9 cellular contexts compared by ENCODE assay signal in genomic region chr6:136551103-136551502, GRCh38. TPM values are rescaled to one million over a fixed set of nuclear protein-coding genes. Genes with fewer than 3 reads are reported as not detected.
A peak's percentile ranks its signal among the peaks of the same experiment; 100 is the strongest.
DNase-seq lines count a peak whose midpoint lies in the region; ATAC-seq and TF ChIP-seq lines count a peak whose summit lies in the region.
"Had no signal": no experiment of that assay in that cellular context is flagged by ENCODE, and none has a peak within 500 bp of the region (broad histone marks: within the 10 kb centered on the region; RNA-seq: fewer than 3 reads in every experiment).

No MANE protein-coding gene starts in this region.

- H3K9me3 ChIP-seq in CD4-positive, CD25-positive, alpha-beta regulatory T cell (ENCODE audit: control insufficient read depth in 2 of 2, low read length in 2 of 2) = no peaks in the 10 kb centered on the region
- no peaks in the 10 kb centered on the region for H3K9me3 ChIP-seq in neuronal stem cell (replicated peaks in 1 of 2; ENCODE audit: control insufficient read depth in 2 of 2, insufficient read depth in 1 of 2, low read depth in 1 of 2, low read length in 2 of 2)

- intact Hi-C loops in dorsolateral prefrontal cortex (cut with DNase I) = loop anchor here (5.0 to 10.0 kb wide), 4 partner anchors 214 to 296 kb away; partner anchors contain the start of genes BCLAF1 (in 1 of the 2) and MTFR2 (in 1 of the 2)

- peak overlapping the region in 1 of 3 donors; percentile 26 for H3K27ac Mint-ChIP-seq in CD4-positive, CD25-positive, alpha-beta regulatory T cell
- peak overlapping the region in 2 of 3 donors; percentile 56 to 58 for H3K27ac Mint-ChIP-seq in IgD-negative memory B cell
- H3K27ac Mint-ChIP-seq in natural killer cell treated with Interleukin-12 subunit alpha and Interleukin-12 subunit beta and Interleukin-15 and Interleukin-18, amount 100 ng/mL, for 72 hours = no peak overlapping the region

- H3K79me1 ChIP-seq in neuronal stem cell (ENCODE audit: low read depth, low read length) = no peaks in the 10 kb centered on the region

- H4K8ac ChIP-seq in neuronal stem cell (ENCODE audit: low read depth, low read length) = no peak overlapping the region

- no peak overlapping the region for H2BK12ac ChIP-seq in neuronal stem cell (ENCODE audit: low read length)

- no peak overlapping the region for H3K9ac ChIP-seq in neuronal stem cell (ENCODE audit: low read depth, low read length, poor library complexity)

- peaks cover 13% of the 10 kb centered on the region for H3K4me1 ChIP-seq in CD4-positive, CD25-positive, alpha-beta regulatory T cell (ENCODE audit: control insufficient read depth, insufficient read depth, low read length, poor library complexity, severe bottlenecking)
- peaks cover 4% of the 10 kb centered on the region in 2 donors for H3K4me1 ChIP-seq in neuronal stem cell (ENCODE audit: control insufficient read depth in 2 of 2, insufficient read depth in 1 of 2, low read depth in 1 of 2, low read length in 2 of 2)

- ATAC-seq in CD4-positive, CD25-positive, alpha-beta regulatory T cell (ENCODE audit: low read depth in 2 of 2) = no peak
- no peak for ATAC-seq in natural killer cell treated with Interleukin-12 subunit alpha and Interleukin-12 subunit beta and Interleukin-15 and Interleukin-18, amount 100 ng/mL, for 72 hours
- ATAC-seq in GM18511 (IDR thresholded peaks at IDR 0.05; ENCODE audit: unreplicated experiment) (no peak), GM21528 (IDR thresholded peaks at IDR 0.05; ENCODE audit: low FRiP score, unreplicated experiment) (no peak)

- H2AK5ac ChIP-seq in neuronal stem cell (ENCODE audit: low read depth, low read length) = no peak overlapping the region

- no peak overlapping the region for H2AFZ ChIP-seq in neuronal stem cell (ENCODE audit: low read length)

- H3K27me3 ChIP-seq in CD4-positive, CD25-positive, alpha-beta regulatory T cell (ENCODE audit: control insufficient read depth, insufficient read depth, low read length) = peaks cover 21% of the 10 kb centered on the region
- H3K27me3 ChIP-seq in dorsolateral prefrontal cortex (no peaks in the 10 kb centered on the region), neuronal stem cell (ENCODE audit: control insufficient read depth in 3 of 3, insufficient read depth in 3 of 3, low read depth in 1 of 3, low read length in 3 of 3) (peaks cover 3 to 61% (median 29%) of the 10 kb centered on the region in 3 experiments)

- H3K4ac ChIP-seq in neuronal stem cell (ENCODE audit: low read length) = no peak overlapping the region

- H2BK5ac ChIP-seq in neuronal stem cell (ENCODE audit: low read length) = no peak overlapping the region

- no peak overlapping the region for H3K23ac ChIP-seq in neuronal stem cell (ENCODE audit: low read depth, low read length, poor library complexity)

- no peak overlapping the region for H2BK15ac ChIP-seq in neuronal stem cell (ENCODE audit: low read length)

- no peak overlapping the region for H3K4me2 ChIP-seq in neuronal stem cell (ENCODE audit: insufficient read depth, low read length, poor library complexity, severe bottlenecking)

- H3K4me1 Mint-ChIP-seq in CD4-positive, CD25-positive, alpha-beta regulatory T cell = peaks cover 0 to 17% (median 9%) of the 10 kb centered on the region in 4 donors
- H3K4me1 Mint-ChIP-seq in IgD-negative memory B cell = peaks cover 2 to 5% (median 4%) of the 10 kb centered on the region in 3 donors
- H3K4me1 Mint-ChIP-seq in natural killer cell treated with Interleukin-12 subunit alpha and Interleukin-12 subunit beta and Interleukin-15 and Interleukin-18, amount 100 ng/mL, for 72 hours (ENCODE audit: low read depth in 2 of 2) = peaks cover 0 to 5% of the 10 kb centered on the region in 2 donors

- H3K36me3 ChIP-seq in CD4-positive, CD25-positive, alpha-beta regulatory T cell (ENCODE audit: control insufficient read depth, insufficient read depth, low read length) = peaks cover 7% of the 10 kb centered on the region
- no peaks in the 10 kb centered on the region for H3K36me3 ChIP-seq in neuronal stem cell (replicated peaks in 1 of 2; ENCODE audit: control insufficient read depth in 2 of 2, insufficient read depth in 2 of 2, low read length in 2 of 2)

- peak overlapping the region; percentile 71 to 83 (median 74) for H3K4me3 Mint-ChIP-seq in CD4-positive, CD25-positive, alpha-beta regulatory T cell
- peak overlapping the region; percentile 49 to 85 (median 75) for H3K4me3 Mint-ChIP-seq in IgD-negative memory B cell
- peak overlapping the region; percentile 34 for H3K4me3 Mint-ChIP-seq in natural killer cell treated with Interleukin-12 subunit alpha and Interleukin-12 subunit beta and Interleukin-15 and Interleukin-18, amount 100 ng/mL, for 72 hours

- peaks cover 0 to 2% (median 0%) of the 10 kb centered on the region in 7 donors for H3K9me3 Mint-ChIP-seq in CD4-positive, CD25-positive, alpha-beta regulatory T cell
- H3K9me3 Mint-ChIP-seq in IgD-negative memory B cell = no peaks in the 10 kb centered on the region
- H3K9me3 Mint-ChIP-seq in natural killer cell treated with Interleukin-12 subunit alpha and Interleukin-12 subunit beta and Interleukin-15 and Interleukin-18, amount 100 ng/mL, for 72 hours = no peaks in the 10 kb centered on the region

- no peak for TF ChIP-seq CTCF in dorsolateral prefrontal cortex (IDR thresholded peaks at IDR 0.05 in 54 of 56, conservative IDR thresholded peaks at IDR 0.05 in 2 of 56; ENCODE audit: low read depth in 1 of 56, partially characterized antibody in 56 of 56)

- H3K14ac ChIP-seq in neuronal stem cell (ENCODE audit: low read length) = no peak overlapping the region

- H3K27me3 Mint-ChIP-seq in CD4-positive, CD25-positive, alpha-beta regulatory T cell = peaks cover 54% of the 10 kb centered on the region
- peaks cover 30% of the 10 kb centered on the region for H3K27me3 Mint-ChIP-seq in IgD-negative memory B cell
- peaks cover 15 to 29% of the 10 kb centered on the region in 2 donors for H3K27me3 Mint-ChIP-seq in natural killer cell treated with Interleukin-12 subunit alpha and Interleukin-12 subunit beta and Interleukin-15 and Interleukin-18, amount 100 ng/mL, for 72 hours

- H3K27ac ChIP-seq in CD4-positive, CD25-positive, alpha-beta regulatory T cell (ENCODE audit: insufficient read depth, low read length, poor library complexity, severe bottlenecking) = no peak overlapping the region
- H3K27ac ChIP-seq in dorsolateral prefrontal cortex = peak overlapping the region in 41 of 59 donors; percentile 14 to 93 (median 76)
- no peak overlapping the region for H3K27ac ChIP-seq in neuronal stem cell (replicated peaks; ENCODE audit: low read length)
- H3K27ac ChIP-seq: coronary artery had no signal

- WGBS in neuronal stem cell (ENCODE audit: extremely low coverage in 2 of 2, insufficient read length in 2 of 2, insufficient replicate concordance in 1 of 2), 2 donors = no CpG with 5 or more reads among the region's 8 CpGs

- no peak overlapping the region for H3K4me3 ChIP-seq in CD4-positive, CD25-positive, alpha-beta regulatory T cell (ENCODE audit: low read depth, low read length)
- H3K4me3 ChIP-seq in dorsolateral prefrontal cortex (peak overlapping the region in 57 of 59 donors; percentile 72 to 96 (median 88)), neuronal stem cell (ENCODE audit: low read length in 2 of 2) (no peak overlapping the region)

- DNase-seq in CD4-positive, CD25-positive, alpha-beta regulatory T cell = peak in 1 of 3 donors; percentile 1
- no peak for DNase-seq in dorsolateral prefrontal cortex
- no peak for DNase-seq in natural killer cell treated with Interleukin-12 subunit alpha and Interleukin-12 subunit beta and Interleukin-15 and Interleukin-18, amount 100 ng/mL, for 72 hours (ENCODE audit: low spot score)
- DNase-seq in neuronal stem cell (ENCODE audit: low spot score) = no peak
- DNase-seq in occipital lobe (lab: John Stamatoyannopoulos, UW) = no peak

- H4K91ac ChIP-seq in neuronal stem cell (ENCODE audit: low read depth, low read length, poor library complexity) = no peak overlapping the region

- peaks cover 8% of the 10 kb centered on the region for H3K36me3 Mint-ChIP-seq in CD4-positive, CD25-positive, alpha-beta regulatory T cell
- no peaks in the 10 kb centered on the region for H3K36me3 Mint-ChIP-seq in IgD-negative memory B cell
- no peaks in the 10 kb centered on the region for H3K36me3 Mint-ChIP-seq in natural killer cell treated with Interleukin-12 subunit alpha and Interleukin-12 subunit beta and Interleukin-15 and Interleukin-18, amount 100 ng/mL, for 72 hours

- H2BK120ac ChIP-seq in neuronal stem cell (ENCODE audit: low read depth, low read length) = no peak overlapping the region

- H3K18ac ChIP-seq in neuronal stem cell (ENCODE audit: low read length) = no peak overlapping the region

RNA-seq across cellular contexts. Expression of gene MAP7, which starts 0.9 kb away (rescaled TPM):
- 0.72 TPM for total RNA-seq in CD4-positive, CD25-positive, alpha-beta regulatory T cell
- under 1 TPM; 0.06 to 0.25 (median 0.16) TPM for polyA plus RNA-seq in CD4-positive, CD25-positive, alpha-beta regulatory T cell
- 4.0 TPM for polyA plus RNA-seq in IgD-negative memory B cell
- total RNA-seq in dorsolateral prefrontal cortex (100 to 1,000 TPM in 67 of 120 experiments, 10 to 100 TPM in 53; 56.8 to 230 (median 104) TPM), occipital lobe (6.1 TPM)
- under 1 TPM; 0.73 to 0.83 TPM for total RNA-seq in natural killer cell treated with Interleukin-12 subunit alpha and Interleukin-12 subunit beta and Interleukin-15 and Interleukin-18, amount 100 ng/mL, for 72 hours
- 2.2 TPM for polyA plus RNA-seq in neuronal stem cell (2013, experiment 1 of 2)
- 1.7 TPM for polyA plus RNA-seq in neuronal stem cell (2013, experiment 2 of 2)

Comparison
In these comparisons a context has a peak if more than half of its experiments do, and no peak if none do; other contexts are left out.
1. H3K27ac ChIP-seq: peak in dorsolateral prefrontal cortex (41 of 59); none in CD4-positive, CD25-positive, alpha-beta regulatory T cell (single experiment) and neuronal stem cell (single experiment).
2. H3K4me3 ChIP-seq: peak in dorsolateral prefrontal cortex (57 of 59); none in CD4-positive, CD25-positive, alpha-beta regulatory T cell (single experiment) and neuronal stem cell (0 of 2).
3. H3K27ac Mint-ChIP-seq: peak in IgD-negative memory B cell (2 of 3); none in natural killer cell treated with Interleukin-12 subunit alpha and Interleukin-12 subunit beta and Interleukin-15 and Interleukin-18, amount 100 ng/mL, for 72 hours (0 of 2).
4. Peak in every context shown above with its lines, with median percentiles within 50 percentile points of each other: H3K4me3 Mint-ChIP-seq.